ENCODE assay signal across 3 cellular contexts in genomic region chr19:18361646-18362045, GRCh38.
TF ChIP-seq lines count a peak whose summit lies in the region.

No MANE protein-coding gene starts in this region.

TF ChIP-seq in HEK293, 187 proteins besides CTCF, POLR2A, EP300 and RAD21:
- 0 out of 2 replicates have a peak, but pooled peaks have one; percentile 15 for TF ChIP-seq IKZF3 (tag by site-specific recombination; IDR thresholded peaks at IDR 0.05)
- no peak for TF ChIP-seq ZNF792 (tag by site-specific recombination; IDR thresholded peaks at IDR 0.05)
- no peak for TF ChIP-seq ZNF830 (tag by site-specific recombination; IDR thresholded peaks at IDR 0.05; ENCODE audit: low read depth)
- no peak for TF ChIP-seq ZNF701 (tag by site-specific recombination; IDR thresholded peaks at IDR 0.05)
- TF ChIP-seq ZNF747 (tag by site-specific recombination; IDR thresholded peaks at IDR 0.05): no peak

TF ChIP-seq in K562, 482 proteins besides CTCF, POLR2A, EP300 and RAD21:
- TF ChIP-seq SMAD4 (CRISPR knock-in tag; conservative IDR thresholded peaks at IDR 0.05) (0 out of 2 replicates have a peak, but pooled peaks have one; percentile 10), ZNF436 (CRISPR knock-in tag; IDR thresholded peaks at IDR 0.05) (no peak)

TF ChIP-seq in SK-N-SH, 30 proteins besides CTCF, POLR2A, EP300 and RAD21:
- TF ChIP-seq REST (IDR thresholded peaks at IDR 0.05; ENCODE audit: low read depth, low read length): no peak
- no peak for TF ChIP-seq IRF3 (IDR thresholded peaks at IDR 0.05; ENCODE audit: low read depth, low read length)
- TF ChIP-seq YY1 (IDR thresholded peaks at IDR 0.05; ENCODE audit: low read depth): no peak
- no peak for TF ChIP-seq NFIC (IDR thresholded peaks at IDR 0.05; ENCODE audit: borderline replicate concordance)
- no peak for TF ChIP-seq RFX5 (IDR thresholded peaks at IDR 0.05; ENCODE audit: low read length)
- no peak for TF ChIP-seq FOSL2 (IDR thresholded peaks at IDR 0.05; ENCODE audit: borderline replicate concordance, low read depth)
- TF ChIP-seq USF1 (IDR thresholded peaks at IDR 0.05; ENCODE audit: borderline replicate concordance, low read depth): no peak
- TF ChIP-seq TEAD4 (IDR thresholded peaks at IDR 0.05; ENCODE audit: borderline replicate concordance, insufficient read depth): no peak
- TF ChIP-seq CHD2 (IDR thresholded peaks at IDR 0.05; ENCODE audit: low read length, partially characterized antibody): no peak
- TF ChIP-seq GATA2 (CRISPR knock-in tag; IDR thresholded peaks at IDR 0.05): no peak
- no peak for TF ChIP-seq MEF2A (IDR thresholded peaks at IDR 0.05; ENCODE audit: borderline replicate concordance, low read depth)
- TF ChIP-seq GABPA (IDR thresholded peaks at IDR 0.05; ENCODE audit: low read depth): no peak
